Comparison of ENCODE assay signal across 22 cellular contexts in genomic region chr1:89269277-89269676, GRCh38. TPM values are rescaled to one million over a fixed set of nuclear protein-coding genes. Genes with fewer than 3 reads are reported as not detected.
DNase-seq lines count a peak whose midpoint lies in the region; ATAC-seq and TF ChIP-seq lines count a peak whose summit lies in the region.
"Had no signal": no experiment of that assay in that cellular context is flagged by ENCODE, and none has a peak within 500 bp of the region (broad histone marks: within the 10 kb centered on the region; RNA-seq: fewer than 3 reads in every experiment).

No MANE protein-coding gene starts in this region.

- H3K14ac ChIP-seq in IMR-90 (replicated peaks; ENCODE audit: low read depth, low read length) = no peak overlapping the region

- H3K4me2 ChIP-seq in IMR-90 (ENCODE audit: low read depth, low read length) = no peak overlapping the region

- no peak for TF ChIP-seq POLR2A in IMR-90 (IDR thresholded peaks at IDR 0.05; ENCODE audit: low read depth, low read length)

- peaks cover 3% of the 10 kb centered on the region for H3K9me3 Mint-ChIP-seq in activated naive CD4-positive, alpha-beta T cell treated with anti-CD3 and anti-CD28 coated beads for 36 hours
- H3K9me3 Mint-ChIP-seq in activated CD8-positive, alpha-beta T cell treated with anti-CD3 and anti-CD28 coated beads, Interleukin-2, amount 10 ng/mL, durations not matched to agents 7 days and 5 days (ENCODE audit: insufficient read depth) = no peaks in the 10 kb centered on the region
- peaks cover 0 to 4% (median 0%) of the 10 kb centered on the region in 11 donors for H3K9me3 Mint-ChIP-seq in naive thymus-derived CD4-positive, alpha-beta T cell

- no peak overlapping the region for H4K8ac ChIP-seq in IMR-90 (ENCODE audit: low read depth in 2 of 2, low read length in 2 of 2)

- H3K27ac Mint-ChIP-seq in activated naive CD4-positive, alpha-beta T cell treated with anti-CD3 and anti-CD28 coated beads for 36 hours = peak overlapping the region; percentile 61
- H3K27ac Mint-ChIP-seq in activated CD8-positive, alpha-beta T cell treated with anti-CD3 and anti-CD28 coated beads, Interleukin-2, amount 10 ng/mL, durations not matched to agents 7 days and 5 days = peak overlapping the region; percentile 71
- peak overlapping the region in 4 of 9 donors; percentile 65 to 97 (median 78) for H3K27ac Mint-ChIP-seq in naive thymus-derived CD4-positive, alpha-beta T cell

- H4K5ac ChIP-seq in IMR-90 (ENCODE audit: low read depth, low read length) = no peak overlapping the region

- no peaks in the 10 kb centered on the region for H3K27me3 ChIP-seq in IMR-90 (ENCODE audit: control insufficient read depth, insufficient read depth, low read length)
- no peaks in the 10 kb centered on the region for H3K27me3 ChIP-seq in naive thymus-derived CD4-positive, alpha-beta T cell (ENCODE audit: control insufficient read depth in 2 of 2, insufficient read depth in 2 of 2, low read length in 2 of 2)
- H3K27me3 ChIP-seq: gastrocnemius medialis, spleen, upper lobe of left lung had no signal

- DNase-seq in activated naive CD4-positive, alpha-beta T cell treated with anti-CD3 and anti-CD28 coated beads for 36 hours = no peak
- no peak for DNase-seq in activated naive CD4-positive, alpha-beta T cell treated with Interleukin-2 at 50 U/mL for 16 hours
- no peak for DNase-seq in IMR-90
- DNase-seq in activated CD8-positive, alpha-beta T cell treated with anti-CD3 and anti-CD28 coated beads, Interleukin-2, amount 10 ng/mL, durations not matched to agents 7 days and 5 days = no peak
- DNase-seq in naive thymus-derived CD4-positive, alpha-beta T cell = no peak
- DNase-seq in DMS153 (lab: John Stamatoyannopoulos, UW) = no peak
- no peak for DNase-seq in DMS 273 (lab: John Stamatoyannopoulos, UW; ENCODE audit: unreplicated experiment)
- DNase-seq: activated gamma-delta T cell treated with Interleukin-2 at 50 U/mL for 16 hours; gastrocnemius medialis; NCI-H2029; NCI-H226; NCI-H82; occipital lobe; PC-3; SHP77; spleen; stimulated activated CD4-positive, alpha-beta T cell treated with anti-CD3 and anti-CD28 coated beads, Interleukin-4, amount 100 ng/mL, for 24 hours; upper lobe of left lung had no signal

- 67% methylated on average over 3 of the region's 5 CpGs; no CpG with 5 or more reads in 1 of the 2 experiments for WGBS in IMR-90 (ENCODE audit: extremely low coverage in 2 of 2, insufficient read length in 1 of 2), 2 experiments

- H3K23ac ChIP-seq in IMR-90 (ENCODE audit: low read depth, low read length) = no peak overlapping the region

- no peaks in the 10 kb centered on the region for H3K4me1 ChIP-seq in IMR-90 (ENCODE audit: control insufficient read depth, insufficient read depth, low read length)
- H3K4me1 ChIP-seq in naive thymus-derived CD4-positive, alpha-beta T cell (ENCODE audit: control insufficient read depth in 2 of 2, insufficient read depth in 2 of 2, low read length in 2 of 2) = peaks cover 20 to 31% of the 10 kb centered on the region in 2 donors
- H3K4me1 ChIP-seq: gastrocnemius medialis had no signal

- TF ChIP-seq CTCF in IMR-90 (conservative IDR thresholded peaks at IDR 0.05; ENCODE audit: low read depth, low read length) = no peak

- peak overlapping the region; percentile 51 for H3K4me3 Mint-ChIP-seq in activated naive CD4-positive, alpha-beta T cell treated with anti-CD3 and anti-CD28 coated beads for 36 hours
- H3K4me3 Mint-ChIP-seq in activated CD8-positive, alpha-beta T cell treated with anti-CD3 and anti-CD28 coated beads, Interleukin-2, amount 10 ng/mL, durations not matched to agents 7 days and 5 days = peak overlapping the region; percentile 96
- H3K4me3 Mint-ChIP-seq in naive thymus-derived CD4-positive, alpha-beta T cell = peak overlapping the region in 8 of 10 donors; percentile 32 to 97 (median 83)

- no TSS peak for BruUV-seq in IMR-90 (replicated peaks; lab: Mats Ljungman, UMichigan)

- no peak overlapping the region for H2AFZ ChIP-seq in IMR-90 (replicated peaks; ENCODE audit: low read length, poor library complexity)

- in situ Hi-C loops in IMR-90 (cut with MboI; ENCODE audit: low sequenced_read_pairs) = no loop called here

- no peaks in the 10 kb centered on the region for H3K9me3 ChIP-seq in IMR-90 (ENCODE audit: control insufficient read depth, insufficient read depth, low read length)
- no peaks in the 10 kb centered on the region for H3K9me3 ChIP-seq in naive thymus-derived CD4-positive, alpha-beta T cell (ENCODE audit: control insufficient read depth in 2 of 3, low read length in 3 of 3)
- H3K9me3 ChIP-seq: gastrocnemius medialis, upper lobe of left lung had no signal

- H2AK9ac ChIP-seq in IMR-90 (replicated peaks; ENCODE audit: low read depth, low read length, poor library complexity) = no peak overlapping the region

- no peak overlapping the region for H2AK5ac ChIP-seq in IMR-90 (ENCODE audit: low read depth, low read length)

- H3K27ac ChIP-seq in IMR-90 (ENCODE audit: insufficient read depth, low read length) = no peak overlapping the region
- H3K27ac ChIP-seq in naive thymus-derived CD4-positive, alpha-beta T cell (ENCODE audit: low read depth, low read length) = peak overlapping the region; percentile 42
- H3K27ac ChIP-seq: gastrocnemius medialis, upper lobe of left lung, VCaP had no signal

- H3K4ac ChIP-seq in IMR-90 (ENCODE audit: low read depth, low read length) = no peak overlapping the region

- H3K4me3 ChIP-seq in IMR-90 (ENCODE audit: insufficient read depth, low read depth, low read length) = no peak overlapping the region
- H3K4me3 ChIP-seq in naive thymus-derived CD4-positive, alpha-beta T cell (ENCODE audit: low read length) = peak overlapping the region; percentile 43
- H3K4me3 ChIP-seq: gastrocnemius medialis, lung had no signal

- H2BK5ac ChIP-seq in IMR-90 (ENCODE audit: low read depth, low read length, poor library complexity, severe bottlenecking) = no peak overlapping the region

- H2BK15ac ChIP-seq in IMR-90 (ENCODE audit: low read depth, low read length) = no peak overlapping the region

- dilution Hi-C loops in IMR-90 (cut with HindIII; ENCODE audit: low sequenced_read_pairs, unreplicated experiment) = no loop called here

- peaks cover 52% of the 10 kb centered on the region for H3K4me1 Mint-ChIP-seq in activated naive CD4-positive, alpha-beta T cell treated with anti-CD3 and anti-CD28 coated beads for 36 hours (ENCODE audit: low read depth)
- peaks cover 54% of the 10 kb centered on the region for H3K4me1 Mint-ChIP-seq in activated CD8-positive, alpha-beta T cell treated with anti-CD3 and anti-CD28 coated beads, Interleukin-2, amount 10 ng/mL, durations not matched to agents 7 days and 5 days (ENCODE audit: low read depth)
- peaks cover 28 to 73% (median 64%) of the 10 kb centered on the region in 7 donors for H3K4me1 Mint-ChIP-seq in naive thymus-derived CD4-positive, alpha-beta T cell

- H2BK120ac ChIP-seq in IMR-90 (ENCODE audit: low read depth, low read length) = no peak overlapping the region

- H3K9me1 ChIP-seq in IMR-90 (ENCODE audit: insufficient read depth, low read length) = no peaks in the 10 kb centered on the region

- CTCF ChIA-PET in activated naive CD4-positive, alpha-beta T cell treated with anti-CD3 and anti-CD28 coated beads for 36 hours (lab: Charles Lee) = interaction anchor here (0.6 to 4.2 kb wide), 4 partner anchors 10 to 285 kb away, joined by 3 to 17 read pairs (median 4); no protein-coding TSS in a partner anchor
- CTCF ChIA-PET in IMR-90 (lab: Yijun Ruan, JAX) = no interaction called here
- CTCF ChIA-PET in activated CD8-positive, alpha-beta T cell treated with anti-CD3 and anti-CD28 coated beads, Interleukin-2, amount 10 ng/mL, durations not matched to agents 7 days and 5 days (lab: Charles Lee) = interaction anchor here (0.6 to 11.1 kb wide), 6 partner anchors 15 to 285 kb away, joined by 3 to 167 read pairs (median 3); partner anchors contain the start of genes GBP4 and GBP6
- CTCF ChIA-PET in naive thymus-derived CD4-positive, alpha-beta T cell (lab: Charles Lee) = no interaction called here

- peaks cover 55% of the 10 kb centered on the region for H3K36me3 Mint-ChIP-seq in activated naive CD4-positive, alpha-beta T cell treated with anti-CD3 and anti-CD28 coated beads for 36 hours (ENCODE audit: low read depth)
- H3K36me3 Mint-ChIP-seq in activated CD8-positive, alpha-beta T cell treated with anti-CD3 and anti-CD28 coated beads, Interleukin-2, amount 10 ng/mL, durations not matched to agents 7 days and 5 days (ENCODE audit: low read depth) = peaks cover 88% of the 10 kb centered on the region
- peaks cover 18 to 83% (median 41%) of the 10 kb centered on the region in 5 donors for H3K36me3 Mint-ChIP-seq in naive thymus-derived CD4-positive, alpha-beta T cell

- no peaks in the 10 kb centered on the region for H3K36me3 ChIP-seq in IMR-90 (ENCODE audit: control insufficient read depth, insufficient read depth, low read length)
- peaks cover 3 to 46% (median 36%) of the 10 kb centered on the region in 3 experiments for H3K36me3 ChIP-seq in naive thymus-derived CD4-positive, alpha-beta T cell (ENCODE audit: control insufficient read depth in 2 of 3, insufficient read depth in 3 of 3, low read length in 3 of 3)
- H3K36me3 ChIP-seq: gastrocnemius medialis, upper lobe of left lung had no signal

- H3K56ac ChIP-seq in IMR-90 (ENCODE audit: extremely low read depth, insufficient read depth, low read length) = no peak overlapping the region

- POLR2A ChIA-PET in IMR-90 (lab: Charles Lee; ENCODE audit: unreplicated experiment) = no interaction called here
- POLR2A ChIA-PET in activated CD8-positive, alpha-beta T cell treated with anti-CD3 and anti-CD28 coated beads, Interleukin-2, amount 10 ng/mL, durations not matched to agents 7 days and 5 days (lab: Charles Lee) = interaction anchor here (0.8 to 9.0 kb wide), 6 partner anchors 9 to 339 kb away, joined by 3 to 156 read pairs (median 30); partner anchors contain the start of gene GBP3
- POLR2A ChIA-PET in naive thymus-derived CD4-positive, alpha-beta T cell (lab: Charles Lee) = interaction anchor here (0.6 to 4.4 kb wide), 4 partner anchors 9 to 71 kb away, joined by 3 to 28 read pairs (median 12); partner anchors contain the start of gene GBP4

- no peak overlapping the region for H2BK20ac ChIP-seq in IMR-90 (ENCODE audit: low read depth, low read length)

- no peaks in the 10 kb centered on the region for H3K27me3 Mint-ChIP-seq in activated naive CD4-positive, alpha-beta T cell treated with anti-CD3 and anti-CD28 coated beads for 36 hours (ENCODE audit: low read depth)
- no peaks in the 10 kb centered on the region for H3K27me3 Mint-ChIP-seq in activated CD8-positive, alpha-beta T cell treated with anti-CD3 and anti-CD28 coated beads, Interleukin-2, amount 10 ng/mL, durations not matched to agents 7 days and 5 days (ENCODE audit: low read depth)
- no peaks in the 10 kb centered on the region for H3K27me3 Mint-ChIP-seq in naive thymus-derived CD4-positive, alpha-beta T cell

- no peak overlapping the region for H3K9ac ChIP-seq in IMR-90 (ENCODE audit: low read depth, low read length)

- H3K79me1 ChIP-seq in IMR-90 (ENCODE audit: low read depth in 1 of 2, low read length in 2 of 2) = no peaks in the 10 kb centered on the region

- intact Hi-C loops in activated naive CD4-positive, alpha-beta T cell treated with anti-CD3 and anti-CD28 coated beads for 36 hours (cut with micrococcal nuclease) = no loop called here
- intact Hi-C loops in IMR-90 (cut with micrococcal nuclease) = no loop called here
- intact Hi-C loops in naive thymus-derived CD4-positive, alpha-beta T cell (cut with micrococcal nuclease) = loop anchor here in 1 of 2 donors (10.0 kb wide), 2 partner anchors 154 to 184 kb away; no protein-coding TSS in a partner anchor

- H4K20me1 ChIP-seq in IMR-90 (ENCODE audit: insufficient read depth, low read length) = no peaks in the 10 kb centered on the region

- no peak overlapping the region for H4K91ac ChIP-seq in IMR-90 (ENCODE audit: insufficient read depth, low read depth, low read length)

- no peak for ATAC-seq in IMR-90 (ENCODE audit: low read depth)
- no peak for ATAC-seq in activated CD8-positive, alpha-beta T cell treated with anti-CD3 and anti-CD28 coated beads, Interleukin-2, amount 10 ng/mL, durations not matched to agents 7 days and 5 days
- no peak for ATAC-seq in naive thymus-derived CD4-positive, alpha-beta T cell
- ATAC-seq in HG02678 (IDR thresholded peaks at IDR 0.05; ENCODE audit: unreplicated experiment) = no peak
- ATAC-seq: gastrocnemius medialis, PC-3 had no signal

- TF ChIP-seq RAD21 in IMR-90 (IDR thresholded peaks at IDR 0.05; ENCODE audit: low read length) = no peak

- no peak overlapping the region for H3K18ac ChIP-seq in IMR-90 (ENCODE audit: low read depth, low read length)

RNA-seq across cellular contexts. Expression of gene GBP5, which starts 3.4 kb away (rescaled TPM):
- 10 to 100 TPM; 84.3 to 85.5 TPM for total RNA-seq in activated naive CD4-positive, alpha-beta T cell treated with anti-CD3 and anti-CD28 coated beads for 36 hours
- not detected in 2 replicates for total RNA-seq in IMR-90 (2012; rRNA removed)
- polyA plus RNA-seq in IMR-90 (2012; rRNA removed) = not detected in 2 replicates
- not detected in 2 replicates for polyA plus RNA-seq in IMR-90 (2012; cell fraction: cytosol; rRNA removed)
- polyA plus RNA-seq in IMR-90 (2012; cell fraction: nucleus; rRNA removed; ENCODE audit: low replicate concordance) = not detected in 2 replicates
- 100 to 1,000 TPM; 261 TPM for total RNA-seq in activated CD8-positive, alpha-beta T cell treated with anti-CD3 and anti-CD28 coated beads, Interleukin-2, amount 10 ng/mL, durations not matched to agents 7 days and 5 days
- 100 to 1,000 TPM in 2 of 5 experiments, 10 to 100 TPM in 3; 31.8 to 784 (median 53.6) TPM for total RNA-seq in naive thymus-derived CD4-positive, alpha-beta T cell
- polyA plus RNA-seq in naive thymus-derived CD4-positive, alpha-beta T cell = 10 to 100 TPM; 30.0 to 42.1 TPM
- total RNA-seq: cerebellum, PC-3 had no signal

Comparison
In these comparisons a context has a peak if more than half of its experiments do, and no peak if none do; other contexts are left out.
1. RNA of gene GBP5, which starts 3.4 kb away (total RNA-seq): 261 TPM in activated CD8-positive, alpha-beta T cell treated with anti-CD3 and anti-CD28 coated beads, Interleukin-2, amount 10 ng/mL, durations not matched to agents 7 days and 5 days, 84.3 to 85.5 TPM in activated naive CD4-positive, alpha-beta T cell treated with anti-CD3 and anti-CD28 coated beads for 36 hours and 31.8 to 784 TPM in naive thymus-derived CD4-positive, alpha-beta T cell; not detected in IMR-90; every median in the first group is over 10 times any median in the second.
2. CTCF ChIA-PET loops: an anchor here in activated naive CD4-positive, alpha-beta T cell treated with anti-CD3 and anti-CD28 coated beads for 36 hours (0.6 to 4.2 kb wide) and activated CD8-positive, alpha-beta T cell treated with anti-CD3 and anti-CD28 coated beads, Interleukin-2, amount 10 ng/mL, durations not matched to agents 7 days and 5 days (0.6 to 11.1 kb wide); none called in IMR-90 and naive thymus-derived CD4-positive, alpha-beta T cell.
3. Peak in every context shown above with its lines, with median percentiles within 50 percentile points of each other: H3K4me3 Mint-ChIP-seq.